ENCODE assay signal across 13 cellular contexts in the genomic region with DNA sequence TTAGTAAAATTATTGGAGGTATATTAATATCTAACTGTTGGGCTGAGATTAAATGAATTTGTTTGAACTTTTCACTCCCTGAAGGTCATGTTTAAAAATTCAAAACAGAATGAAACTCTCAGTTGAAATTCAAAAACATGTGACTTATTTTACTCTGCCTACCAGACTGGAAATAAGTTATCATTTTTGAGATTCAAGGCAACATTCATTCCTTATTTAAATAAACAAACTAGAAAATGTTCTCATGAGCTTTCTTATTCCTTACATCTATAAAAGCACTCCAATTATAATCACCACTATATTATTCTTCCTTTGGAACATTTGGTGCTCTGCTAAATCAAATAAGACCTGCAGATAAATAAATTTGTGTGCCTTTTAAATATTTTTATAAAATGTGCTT.
DNase-seq lines count a peak whose midpoint lies in the region; ATAC-seq and TF ChIP-seq lines count a peak whose summit lies in the region.
"Had no signal": no experiment of that assay in that cellular context is flagged by ENCODE, and none has a peak within 500 bp of the region (broad histone marks: within the 10 kb centered on the region; RNA-seq: fewer than 3 reads in every experiment).

No MANE protein-coding gene starts in this region.

- H4K8ac ChIP-seq in IMR-90 (ENCODE audit: low read depth in 2 of 2, low read length in 2 of 2): no peak overlapping the region

- dilution Hi-C loops in IMR-90 (cut with HindIII; ENCODE audit: low sequenced_read_pairs, unreplicated experiment): no loop called here

- H3K14ac ChIP-seq in IMR-90 (replicated peaks; ENCODE audit: low read depth, low read length): no peak overlapping the region

- peaks cover 0 to 4% of the 10 kb centered on the region in 2 experiments; a peak in 3 of 4 replicates for H3K79me1 ChIP-seq in IMR-90 (ENCODE audit: low read depth in 1 of 2, low read length in 2 of 2)

- POLR2A ChIA-PET in IMR-90 (lab: Charles Lee; ENCODE audit: unreplicated experiment): no interaction called here

- H3K27ac ChIP-seq in IMR-90 (ENCODE audit: insufficient read depth, low read length): no peak overlapping the region
- H3K27ac ChIP-seq: BLaER1 treated with 17β-estradiol and CSF1 and Interleukin-3, amounts not matched to agents 10 nM and 100 nM; GM23248 had no signal

- no peak overlapping the region for H3K4me2 ChIP-seq in IMR-90 (ENCODE audit: low read depth, low read length)
- H3K4me2 ChIP-seq: BLaER1 treated with 17β-estradiol and CSF1 and Interleukin-3, amounts not matched to agents 10 nM and 100 nM had no signal

- H3K23ac ChIP-seq in IMR-90 (ENCODE audit: low read depth, low read length): no peak overlapping the region

- no peak overlapping the region for H2BK120ac ChIP-seq in IMR-90 (ENCODE audit: low read depth, low read length)

- H2BK5ac ChIP-seq in IMR-90 (ENCODE audit: low read depth, low read length, poor library complexity, severe bottlenecking): no peak overlapping the region

- no peak overlapping the region for H2AK9ac ChIP-seq in IMR-90 (replicated peaks; ENCODE audit: low read depth, low read length, poor library complexity)

- no peak overlapping the region for H2BK20ac ChIP-seq in IMR-90 (ENCODE audit: low read depth, low read length)

- no peak for TF ChIP-seq CTCF in IMR-90 (conservative IDR thresholded peaks at IDR 0.05; ENCODE audit: low read depth, low read length)
- no peak for TF ChIP-seq CTCF in choroid plexus epithelial cell (conservative IDR thresholded peaks at IDR 0.05; ENCODE audit: low read depth, low read length)

- H3K4ac ChIP-seq in IMR-90 (ENCODE audit: low read depth, low read length): no peak overlapping the region

- intact Hi-C loops in IMR-90 (cut with micrococcal nuclease): loop anchor here (10.0 kb wide), 1 partner anchor 216 kb away; a partner anchor contains a TSS

- no peaks in the 10 kb centered on the region for H4K20me1 ChIP-seq in IMR-90 (ENCODE audit: insufficient read depth, low read length)
- H4K20me1 ChIP-seq: BLaER1 treated with 17β-estradiol and CSF1 and Interleukin-3, amounts not matched to agents 10 nM and 100 nM had no signal

- H3K4me3 ChIP-seq in IMR-90 (ENCODE audit: insufficient read depth, low read depth, low read length): no peak overlapping the region
- no peak overlapping the region for H3K4me3 ChIP-seq in choroid plexus epithelial cell (ENCODE audit: low read depth, low read length)
- H3K4me3 ChIP-seq: BLaER1 treated with 17β-estradiol and CSF1 and Interleukin-3, amounts not matched to agents 10 nM and 100 nM; GM23248; HAP-1 had no signal

- no peaks in the 10 kb centered on the region for H3K27me3 ChIP-seq in IMR-90 (ENCODE audit: control insufficient read depth, insufficient read depth, low read length)
- H3K27me3 ChIP-seq: BLaER1 treated with 17β-estradiol and CSF1 and Interleukin-3, amounts not matched to agents 10 nM and 100 nM had no signal

- in situ Hi-C loops in IMR-90 (cut with MboI; ENCODE audit: low sequenced_read_pairs): no loop called here

- no peak overlapping the region for H2AK5ac ChIP-seq in IMR-90 (ENCODE audit: low read depth, low read length)

- peaks cover 5% of the 10 kb centered on the region for H3K4me1 ChIP-seq in IMR-90 (ENCODE audit: control insufficient read depth, insufficient read depth, low read length)
- H3K4me1 ChIP-seq: BLaER1 treated with 17β-estradiol and CSF1 and Interleukin-3, amounts not matched to agents 10 nM and 100 nM; HAP-1 had no signal

- H3K56ac ChIP-seq in IMR-90 (ENCODE audit: extremely low read depth, insufficient read depth, low read length): no peak overlapping the region

- TF ChIP-seq RAD21 in IMR-90 (IDR thresholded peaks at IDR 0.05; ENCODE audit: low read length): no peak

- H3K9me1 ChIP-seq in IMR-90 (ENCODE audit: insufficient read depth, low read length): no peaks in the 10 kb centered on the region; the same call in 1 of the 2 replicates

- no peak overlapping the region; the same call in 1 of the 2 replicates for H3K18ac ChIP-seq in IMR-90 (ENCODE audit: low read depth, low read length)

- TF ChIP-seq POLR2A in IMR-90 (IDR thresholded peaks at IDR 0.05; ENCODE audit: low read depth, low read length): no peak

- peaks cover 2% of the 10 kb centered on the region; the same call in 1 of the 2 replicates for H3K36me3 ChIP-seq in IMR-90 (ENCODE audit: control insufficient read depth, insufficient read depth, low read length)

- BruUV-seq in IMR-90 (replicated peaks; lab: Mats Ljungman, UMichigan): no TSS peak

- no peak overlapping the region for H2BK15ac ChIP-seq in IMR-90 (ENCODE audit: low read depth, low read length)

- no peak overlapping the region for H2AFZ ChIP-seq in IMR-90 (replicated peaks; ENCODE audit: low read length, poor library complexity)
- H2AFZ ChIP-seq: GM23248 had no signal

- CTCF ChIA-PET in IMR-90 (lab: Yijun Ruan, JAX): no interaction called here

- H4K91ac ChIP-seq in IMR-90 (ENCODE audit: insufficient read depth, low read depth, low read length): no peak overlapping the region

- H3K9me3 ChIP-seq in IMR-90 (ENCODE audit: control insufficient read depth, insufficient read depth, low read length): no peaks in the 10 kb centered on the region
- H3K9me3 ChIP-seq: BLaER1 treated with 17β-estradiol and CSF1 and Interleukin-3, amounts not matched to agents 10 nM and 100 nM; HAP-1 had no signal

- ATAC-seq in IMR-90 (ENCODE audit: low read depth) (peak; percentile 36), HG02588 (IDR thresholded peaks at IDR 0.05; ENCODE audit: unreplicated experiment) (no peak), HG02885 (IDR thresholded peaks at IDR 0.05; ENCODE audit: poor library complexity, unreplicated experiment) (no peak), HG03565 (IDR thresholded peaks at IDR 0.05; ENCODE audit: unreplicated experiment) (no peak)
- ATAC-seq: CD8-positive, alpha-beta T cell had no signal

- no peak overlapping the region for H3K9ac ChIP-seq in IMR-90 (ENCODE audit: low read depth, low read length)
- H3K9ac ChIP-seq: BLaER1 treated with 17β-estradiol and CSF1 and Interleukin-3, amounts not matched to agents 10 nM and 100 nM; GM23248 had no signal

- DNase-seq in IMR-90: peak; percentile 24
- peak; percentile 14 for DNase-seq in choroid plexus epithelial cell (ENCODE audit: low read depth)
- DNase-seq in fibroblast of peridontal ligament (ENCODE audit: extremely low read depth): peak; percentile 52
- DNase-seq in NCI-H2196 treated with DMSO at 0.1 percent for 48 hours (lab: John Stamatoyannopoulos, UW; ENCODE audit: unreplicated experiment): no peak
- DNase-seq: Calu3; CD8-positive, alpha-beta T cell; DND-41; GM23248 had no signal

- no peak overlapping the region for H4K5ac ChIP-seq in IMR-90 (ENCODE audit: low read depth, low read length)

TF ChIP-seq in IMR-90, 13 proteins besides CTCF, POLR2A, EP300 and RAD21:
- TF ChIP-seq CEBPB (IDR thresholded peaks at IDR 0.05; ENCODE audit: low read depth, low read length) (no peak), MAFK (IDR thresholded peaks at IDR 0.05; ENCODE audit: low read depth, low read length) (no peak)
